In genomic region chr1:8373547-8374270, GRCh38 we compare ENCODE assay signal across 8 cellular contexts. TPM values are rescaled to one million over a fixed set of nuclear protein-coding genes. Genes with fewer than 3 reads are reported as not detected.
DNase-seq lines count a peak whose midpoint lies in the region; ATAC-seq and TF ChIP-seq lines count a peak whose summit lies in the region.

No MANE protein-coding gene starts in this region.

- H2AFZ ChIP-seq in mesenchymal stem cell (ENCODE audit: low read depth, low read length): no peak overlapping the region

- H3K4me2 ChIP-seq in mesenchymal stem cell (ENCODE audit: low read length, poor library complexity, severe bottlenecking): peak overlapping the region; percentile 50

- 36% methylated on average over 20 of the region's 21 CpGs for WGBS in mesenchymal stem cell

- H3K9ac ChIP-seq in mesenchymal stem cell (ENCODE audit: low read length): peak overlapping the region; percentile 79

- peak overlapping the region; percentile 56 for H4K8ac ChIP-seq in mesenchymal stem cell (ENCODE audit: low read length)

- TF ChIP-seq CTCF in tibial artery (IDR thresholded peaks at IDR 0.05): no peak

- H2BK120ac ChIP-seq in mesenchymal stem cell (ENCODE audit: low read depth, low read length): peak overlapping the region; percentile 27

- H3K27me3 ChIP-seq in mesenchymal stem cell (ENCODE audit: control insufficient read depth in 1 of 2, insufficient read depth in 1 of 2, low read length in 2 of 2) (no peaks in the 10 kb centered on the region), tibial artery (no peaks in the 10 kb centered on the region)

- no peak overlapping the region for H2AK5ac ChIP-seq in mesenchymal stem cell (ENCODE audit: low read length, severe bottlenecking)

- intact Hi-C loops in tibial artery (cut with DNase I; ENCODE audit: low total_unique reads): loop anchor here (5.0 kb wide), 2 partner anchors 39 to 199 kb away; no protein-coding TSS in a partner anchor

- H2BK12ac ChIP-seq in mesenchymal stem cell (ENCODE audit: low read length in 2 of 2): no peak overlapping the region

- H3K27ac ChIP-seq in mesenchymal stem cell (ENCODE audit: low read length, poor library complexity, severe bottlenecking) (peak overlapping the region; percentile 87), tibial artery (peak overlapping the region; percentile 74 to 82)

- H2BK15ac ChIP-seq in mesenchymal stem cell (ENCODE audit: low read depth, poor library complexity, severe bottlenecking): no peak overlapping the region

- H3K9me3 ChIP-seq in mesenchymal stem cell (ENCODE audit: control insufficient read depth, low read length) (no peaks in the 10 kb centered on the region), tibial artery (no peaks in the 10 kb centered on the region)

- H3K4me1 ChIP-seq in mesenchymal stem cell (ENCODE audit: control insufficient read depth, insufficient read depth, low read depth, low read length) (peaks cover 42% of the 10 kb centered on the region), tibial artery (peaks cover 6 to 83% (median 65%) of the 10 kb centered on the region in 4 donors)

- peak overlapping the region; percentile 38 to 81 for H3K18ac ChIP-seq in mesenchymal stem cell (ENCODE audit: low read depth in 1 of 2, low read length in 2 of 2)

- no peak overlapping the region for H3K23ac ChIP-seq in mesenchymal stem cell (ENCODE audit: low read length in 2 of 2)

- peaks cover 10 to 29% of the 10 kb centered on the region in 2 experiments for H3K36me3 ChIP-seq in mesenchymal stem cell (ENCODE audit: control insufficient read depth in 1 of 2, insufficient read depth in 2 of 2, low read depth in 1 of 2, low read length in 2 of 2)
- H3K36me3 ChIP-seq in tibial artery: no peaks in the 10 kb centered on the region

- H3K14ac ChIP-seq in mesenchymal stem cell (ENCODE audit: low read length in 2 of 2): no peak overlapping the region

- DNase-seq in Ammon's horn (ENCODE audit: low spot score): peak; percentile 82
- peak; percentile 63 for DNase-seq in NCI-H2196 (lab: John Stamatoyannopoulos, UW; ENCODE audit: unreplicated experiment)
- peak; percentile 90 to 91 for DNase-seq in dermis microvascular lymphatic vessel endothelial cell (ENCODE audit: low read depth in 2 of 2)
- peak; percentile 87 for DNase-seq in mesenchymal stem cell
- peak; percentile 84 to 92 for DNase-seq in tibial artery
- DNase-seq in cerebellar nuclear complex (lab: John Stamatoyannopoulos, UW): no peak

- peak overlapping the region; percentile 66 for H2BK5ac ChIP-seq in mesenchymal stem cell (ENCODE audit: low read depth, low read length, poor library complexity, severe bottlenecking)

- peaks cover 32% of the 10 kb centered on the region for H3K79me1 ChIP-seq in mesenchymal stem cell (replicated peaks; ENCODE audit: low read length, poor library complexity, severe bottlenecking)

- ATAC-seq in HG02678 (IDR thresholded peaks at IDR 0.05; ENCODE audit: unreplicated experiment): no peak
- ATAC-seq in GM21717 (IDR thresholded peaks at IDR 0.05; ENCODE audit: unreplicated experiment): no peak

- H4K91ac ChIP-seq in mesenchymal stem cell (ENCODE audit: low read length): peak overlapping the region; percentile 77

- H3K4ac ChIP-seq in mesenchymal stem cell (ENCODE audit: low read depth in 1 of 2, low read length in 2 of 2): no peak overlapping the region

- peak overlapping the region in 1 of 2 experiments; percentile 25 for H3K4me3 ChIP-seq in mesenchymal stem cell (ENCODE audit: insufficient read depth in 1 of 2, low read depth in 1 of 2, low read length in 2 of 2)
- H3K4me3 ChIP-seq in tibial artery: peak overlapping the region; percentile 9 to 24

RNA-seq across cellular contexts. Expression of gene SLC45A1, which starts 55.8 kb away (rescaled TPM):
- 0.51 and 1.1 TPM in 2 replicates for total RNA-seq in dermis microvascular lymphatic vessel endothelial cell
- polyA plus RNA-seq in mesenchymal stem cell (2013, experiment 1 of 2): 1.3 TPM
- polyA plus RNA-seq in mesenchymal stem cell (2013, experiment 2 of 2): 1.5 TPM

Comparison
In these comparisons a context has a peak if more than half of its experiments do, and no peak if none do; other contexts are left out.
1. DNase-seq: peak in Ammon's horn (single experiment), NCI-H2196 (single experiment), dermis microvascular lymphatic vessel endothelial cell (2 of 2), mesenchymal stem cell (single experiment) and tibial artery (2 of 2); none in cerebellar nuclear complex (0 of 2).